ENCODE assay signal across 1 cellular context in the genomic region with DNA sequence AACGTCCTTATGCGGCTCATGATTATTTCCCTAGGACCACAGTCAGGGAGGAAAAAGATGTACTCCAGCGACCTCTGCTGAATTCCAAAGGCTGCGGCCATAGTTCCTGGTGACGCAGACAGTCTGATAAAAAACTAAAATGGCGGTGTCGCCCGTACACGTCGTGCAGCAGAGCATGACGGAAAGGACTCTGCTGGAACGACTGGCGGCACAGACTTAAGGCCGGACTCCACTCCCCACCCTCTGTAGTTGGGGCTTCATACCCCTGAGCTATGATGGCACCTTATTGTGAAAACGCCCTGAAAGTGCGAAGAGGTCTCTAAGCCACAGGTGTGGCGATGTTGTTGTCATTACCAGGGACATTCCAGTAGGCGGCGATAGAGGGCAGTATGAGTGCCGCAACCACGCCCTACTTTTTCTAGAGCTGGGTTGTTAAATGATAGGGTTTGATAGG.
TF ChIP-seq lines count a peak whose summit lies in the region.

No MANE protein-coding gene starts in this region.

TF ChIP-seq in H1, 55 proteins besides CTCF, POLR2A, EP300 and RAD21 (continued from another document):
- no peak for TF ChIP-seq TAF7 (optimal IDR thresholded peaks at IDR 0.05; ENCODE audit: borderline replicate concordance, low read depth, low read length)
- peak; percentile 35; the same call in 1 of the 2 replicates for TF ChIP-seq PHF8 (conservative IDR thresholded peaks at IDR 0.05; ENCODE audit: low read depth, low read length)
- peak; percentile 50; the same call in 1 of the 2 replicates for TF ChIP-seq TBP (IDR thresholded peaks at IDR 0.05; ENCODE audit: low read depth, low read length)
- no peak for TF ChIP-seq EGR1 (IDR thresholded peaks at IDR 0.05; ENCODE audit: borderline replicate concordance, low read depth, low read length)
- peak; percentile 93 for TF ChIP-seq YY1 (IDR thresholded peaks at IDR 0.05; ENCODE audit: low read depth, low read length)
- TF ChIP-seq RNF2 (IDR thresholded peaks at IDR 0.05; ENCODE audit: borderline replicate concordance, low read depth, low read length, missing control alignments, poor library complexity, severe bottlenecking): no peak
- TF ChIP-seq ASH2L (IDR thresholded peaks at IDR 0.05; ENCODE audit: low read length): peak; percentile 67
